In the genomic region with DNA sequence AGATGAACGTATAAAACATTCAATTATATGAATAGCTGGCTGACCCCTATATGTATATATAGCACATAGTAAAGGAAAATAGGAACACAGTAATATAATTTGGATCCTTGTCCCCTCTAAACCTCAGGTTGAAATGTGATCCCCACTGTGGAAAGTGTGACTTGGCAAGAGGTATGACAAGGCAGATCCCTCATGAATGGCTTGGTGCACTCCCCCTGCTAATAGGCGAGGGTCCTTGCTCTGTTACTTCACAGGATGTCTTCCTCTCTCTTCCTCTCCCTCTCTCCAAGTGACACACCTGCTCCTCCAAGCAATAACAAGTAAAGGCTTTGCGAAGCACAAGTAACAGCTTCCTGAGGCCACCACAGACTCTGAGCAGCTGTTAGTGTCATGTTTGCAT, we compare ENCODE assay signal across 29 cellular contexts. TPM values are rescaled to one million over a fixed set of nuclear protein-coding genes. Genes with fewer than 3 reads are reported as not detected.
DNase-seq lines count a peak whose midpoint lies in the region; ATAC-seq and TF ChIP-seq lines count a peak whose summit lies in the region.
"Had no signal": no experiment of that assay in that cellular context is flagged by ENCODE, and none has a peak within 500 bp of the region (broad histone marks: within the 10 kb centered on the region; RNA-seq: fewer than 3 reads in every experiment).

No MANE protein-coding gene starts in this region.

- no peaks in the 10 kb centered on the region for H3K27me3 ChIP-seq in GM23338 (ENCODE audit: insufficient read depth)
- no peaks in the 10 kb centered on the region for H3K27me3 ChIP-seq in skeletal muscle tissue (ENCODE audit: control insufficient read depth in 3 of 3, insufficient read depth in 3 of 3, low read length in 3 of 3)
- H3K27me3 ChIP-seq: SJCRH30, thyroid gland, vagina had no signal

- H3K4me3 Mint-ChIP-seq in activated T-cell treated with anti-CD3 and anti-CD28 coated beads, Interleukin-2, amount 50 U/mL, for 24 hours = no peak overlapping the region
- no peak overlapping the region for H3K4me3 Mint-ChIP-seq in GM23338
- no peak overlapping the region for H3K4me3 Mint-ChIP-seq in central memory CD8-positive, alpha-beta T cell
- H3K4me3 Mint-ChIP-seq in WTC11 = no peak overlapping the region
- H3K4me3 Mint-ChIP-seq: activated T-cell treated with anti-CD3 and anti-CD28 coated beads, Interleukin-2, amount 50 U/mL, for 4 hours; effector memory CD8-positive, alpha-beta T cell; H9; nephron progenitor cell; stimulated activated naive CD8-positive, alpha-beta T cell treated with anti-CD3 and anti-CD28 coated beads, Interleukin-15, amount 100 ng/mL, for 72 hours had no signal

- H3K27ac Mint-ChIP-seq in activated T-cell treated with anti-CD3 and anti-CD28 coated beads, Interleukin-2, amount 50 U/mL, for 24 hours = peak overlapping the region; percentile 79
- H3K27ac Mint-ChIP-seq in GM23338 = no peak overlapping the region; the same call in 1 of the 2 replicates
- H3K27ac Mint-ChIP-seq in central memory CD8-positive, alpha-beta T cell (ENCODE audit: low read depth) = peak overlapping the region; percentile 38
- H3K27ac Mint-ChIP-seq in WTC11 = no peak overlapping the region
- H3K27ac Mint-ChIP-seq: nephron progenitor cell had no signal

- ATAC-seq in GM23338 (no peak), left lobe of liver (no peak), WTC11 (no peak), HG03460 (IDR thresholded peaks at IDR 0.05; ENCODE audit: unreplicated experiment) (no peak)
- no peak for ATAC-seq in central memory CD8-positive, alpha-beta T cell (replicated peaks; ENCODE audit: extremely low read depth, poor library complexity, severe bottlenecking)
- ATAC-seq: activated T-cell treated with anti-CD3 and anti-CD28 coated beads, Interleukin-2, amount 50 U/mL, for 4 hours; effector memory CD8-positive, alpha-beta T cell; esophagus mucosa; sciatic nerve; stimulated activated naive CD8-positive, alpha-beta T cell treated with anti-CD3 and anti-CD28 coated beads, Interleukin-15, amount 100 ng/mL, for 72 hours had no signal

- CTCF ChIA-PET in WTC11 (lab: Charles Lee) = no interaction called here

- no peak for DNase-seq in activated T-cell treated with anti-CD3 and anti-CD28 coated beads, Interleukin-2, amount 50 U/mL, for 24 hours
- DNase-seq in activated T-cell treated with anti-CD3 and anti-CD28 coated beads for 4 hours (no peak), GM23338 (ENCODE audit: low spot score) (no peak), left lobe of liver (ENCODE audit: low spot score) (no peak), WTC11 (ENCODE audit: low spot score) (no peak)
- DNase-seq in central memory CD8-positive, alpha-beta T cell (ENCODE audit: low spot score in 2 of 2) = no peak
- DNase-seq: activated CD4-positive, alpha-beta T cell treated with anti-CD3 and anti-CD28 coated beads, Interleukin-2, amount 50 U/mL, for 4 hours; activated naive CD4-positive, alpha-beta T cell treated with anti-CD3 and anti-CD28 coated beads, Interleukin-2, amount 50 U/mL, for 16 hours; activated T-cell treated with anti-CD3 and anti-CD28 coated beads, Interleukin-2, amount 50 U/mL, for 4 hours; aorta; cortex of kidney; DMS 273 treated with DMSO at 0.1 percent for 48 hours; effector memory CD8-positive, alpha-beta T cell; foreskin fibroblast; H9; KBM-7; NCI-H1417 treated with DMSO at 0.1 percent for 48 hours; NCI-H774; nephron progenitor cell; SJCRH30; stimulated activated CD4-positive, alpha-beta T cell treated with anti-CD3 and anti-CD28 coated beads, Interleukin-15, amount 100 ng/mL, for 24 hours; stimulated activated naive CD8-positive, alpha-beta T cell treated with anti-CD3 and anti-CD28 coated beads, Interleukin-15, amount 100 ng/mL, for 72 hours; thyroid gland had no signal

- peaks cover 68% of the 10 kb centered on the region for H3K4me1 Mint-ChIP-seq in activated T-cell treated with anti-CD3 and anti-CD28 coated beads, Interleukin-2, amount 50 U/mL, for 24 hours (ENCODE audit: low read depth)
- peaks cover 5% of the 10 kb centered on the region; the same call in 2 of the 3 replicates for H3K4me1 Mint-ChIP-seq in GM23338
- H3K4me1 Mint-ChIP-seq in central memory CD8-positive, alpha-beta T cell = peaks cover 43% of the 10 kb centered on the region
- no peaks in the 10 kb centered on the region for H3K4me1 Mint-ChIP-seq in WTC11
- H3K4me1 Mint-ChIP-seq: nephron progenitor cell had no signal

- H3K4me1 ChIP-seq in GM23338 (ENCODE audit: insufficient read depth) (no peaks in the 10 kb centered on the region), skeletal muscle tissue (ENCODE audit: control insufficient read depth in 3 of 3, insufficient read depth in 3 of 3, low read length in 3 of 3) (peaks cover 17 to 33% (median 17%) of the 10 kb centered on the region in 3 donors)
- H3K4me1 ChIP-seq: SJCRH30, thyroid gland had no signal

- H3F3A ChIP-seq in GM23338 (replicated peaks; ENCODE audit: low read depth) = peaks cover 52% of the 10 kb centered on the region

- H2AFZ ChIP-seq in GM23338 = no peak overlapping the region

- H3K9me3 Mint-ChIP-seq in activated T-cell treated with anti-CD3 and anti-CD28 coated beads, Interleukin-2, amount 50 U/mL, for 24 hours = no peaks in the 10 kb centered on the region
- no peaks in the 10 kb centered on the region for H3K9me3 Mint-ChIP-seq in GM23338
- no peaks in the 10 kb centered on the region for H3K9me3 Mint-ChIP-seq in central memory CD8-positive, alpha-beta T cell
- H3K9me3 Mint-ChIP-seq in WTC11 = no peaks in the 10 kb centered on the region
- H3K9me3 Mint-ChIP-seq: activated T-cell treated with anti-CD3 and anti-CD28 coated beads, Interleukin-2, amount 50 U/mL, for 4 hours; effector memory CD8-positive, alpha-beta T cell; H9; nephron progenitor cell; stimulated activated naive CD8-positive, alpha-beta T cell treated with anti-CD3 and anti-CD28 coated beads, Interleukin-15, amount 100 ng/mL, for 72 hours had no signal

- TF ChIP-seq CTCF in GM23338 (conservative IDR thresholded peaks at IDR 0.05; ENCODE audit: low read depth in 2 of 2) (no peak), WTC11 (IDR thresholded peaks at IDR 0.05) (no peak)

- H3K4me3 ChIP-seq in GM23338 = no peak overlapping the region
- no peak overlapping the region for H3K4me3 ChIP-seq in skeletal muscle tissue (ENCODE audit: low read length in 3 of 3)
- H3K4me3 ChIP-seq: lung, SJCRH30, thyroid gland, vagina had no signal

- peaks cover 75% of the 10 kb centered on the region for H4K20me1 ChIP-seq in GM23338 (replicated peaks; ENCODE audit: insufficient read depth)

- H3K9ac ChIP-seq in skeletal muscle tissue (ENCODE audit: low read depth in 1 of 3, low read length in 3 of 3) = no peak overlapping the region

- H3K27ac ChIP-seq in GM23338 (ENCODE audit: low read depth) (0 out of 2 replicates have a peak overlapping the region, but pooled peaks have one; percentile 67), skeletal muscle tissue (ENCODE audit: low read depth, low read length) (peak overlapping the region; percentile 29)
- H3K27ac ChIP-seq: SJCRH30, thyroid gland, vagina had no signal

- no peaks in the 10 kb centered on the region for H3K9me2 ChIP-seq in GM23338 (ENCODE audit: insufficient read depth)

- H3K36me3 Mint-ChIP-seq in activated T-cell treated with anti-CD3 and anti-CD28 coated beads, Interleukin-2, amount 50 U/mL, for 24 hours (ENCODE audit: low read depth) = peaks cover 94% of the 10 kb centered on the region
- H3K36me3 Mint-ChIP-seq in GM23338 (ENCODE audit: low read depth) (peaks cover 100% of the 10 kb centered on the region), WTC11 (peaks cover 84% of the 10 kb centered on the region)
- peaks cover 96% of the 10 kb centered on the region for H3K36me3 Mint-ChIP-seq in central memory CD8-positive, alpha-beta T cell (ENCODE audit: insufficient read depth)

- POLR2A ChIA-PET in WTC11 (lab: Charles Lee) = no interaction called here

- H3K9me3 ChIP-seq in skeletal muscle tissue (ENCODE audit: control insufficient read depth in 3 of 3, low read length in 3 of 3) = no peaks in the 10 kb centered on the region
- H3K9me3 ChIP-seq: SJCRH30, thyroid gland, vagina had no signal

- H3K36me3 ChIP-seq in GM23338 (ENCODE audit: insufficient read depth) (peaks cover 97% of the 10 kb centered on the region), skeletal muscle tissue (ENCODE audit: control insufficient read depth in 3 of 3, insufficient read depth in 3 of 3, low read length in 3 of 3) (peaks cover 56 to 79% (median 72%) of the 10 kb centered on the region in 3 donors)

- no peaks in the 10 kb centered on the region for H3K27me3 Mint-ChIP-seq in activated T-cell treated with anti-CD3 and anti-CD28 coated beads, Interleukin-2, amount 50 U/mL, for 24 hours
- H3K27me3 Mint-ChIP-seq in GM23338 (ENCODE audit: insufficient read depth, low read depth, poor library complexity) (peaks cover 10% of the 10 kb centered on the region), WTC11 (ENCODE audit: low read depth) (no peaks in the 10 kb centered on the region)
- H3K27me3 Mint-ChIP-seq in central memory CD8-positive, alpha-beta T cell = no peaks in the 10 kb centered on the region
- H3K27me3 Mint-ChIP-seq: effector memory CD8-positive, alpha-beta T cell; stimulated activated naive CD8-positive, alpha-beta T cell treated with anti-CD3 and anti-CD28 coated beads, Interleukin-15, amount 100 ng/mL, for 72 hours had no signal

- H3K79me2 ChIP-seq in GM23338 (replicated peaks; ENCODE audit: insufficient read depth) = peaks cover 94% of the 10 kb centered on the region

- no peak overlapping the region for H3K4me2 ChIP-seq in GM23338

TF ChIP-seq in WTC11, 78 proteins besides CTCF, POLR2A, EP300 and RAD21 (continues in another document):
- no peak for TF ChIP-seq ZNF416 (CRISPR knock-in tag; IDR thresholded peaks at IDR 0.05)

RNA-seq across cellular contexts. Expression of a gene that starts 16.4 kb away (rescaled TPM):
- 127 and 152 TPM in 2 replicates for total RNA-seq in GM23338 (2014; rRNA removed; shearing (Covaris generic))
- 881 and 947 TPM in 2 replicates for polyA plus RNA-seq in GM23338 (2016; fragmentation: Nextera tagmentation; extraction: Ambion mirVana)
- 103 TPM for total RNA-seq in skeletal muscle tissue
- total RNA-seq in left lobe of liver = 103 TPM
- total RNA-seq in WTC11 (2021) = 213 to 249 TPM (median 245 TPM) in 3 replicates

RNA-seq across cellular contexts. Expression of a gene that starts 16.5 kb away (rescaled TPM):
- 35.7 and 45.9 TPM in 2 replicates for total RNA-seq in GM23338 (2014; rRNA removed; shearing (Covaris generic))
- 19.7 and 22.8 TPM in 2 replicates for polyA plus RNA-seq in GM23338 (2016; fragmentation: Nextera tagmentation; extraction: Ambion mirVana)
- total RNA-seq in skeletal muscle tissue = 11.5 TPM
- total RNA-seq in left lobe of liver = 60.9 TPM
- total RNA-seq in WTC11 (2021) = 36.1 to 39.8 TPM (median 36.8 TPM) in 3 replicates

RNA-seq across cellular contexts. Expression of a gene that starts 26.4 kb away (rescaled TPM):
- total RNA-seq in GM23338 (2014; rRNA removed; shearing (Covaris generic)) = 248 and 259 TPM in 2 replicates
- polyA plus RNA-seq in GM23338 (2016; fragmentation: Nextera tagmentation; extraction: Ambion mirVana) = 413 and 420 TPM in 2 replicates
- total RNA-seq in skeletal muscle tissue = 407 TPM
- 102 TPM for total RNA-seq in left lobe of liver
- total RNA-seq in WTC11 (2021) = 221 to 231 TPM (median 223 TPM) in 3 replicates

RNA-seq across cellular contexts. Expression of a gene that starts 50.9 kb away (rescaled TPM):
- 158 and 189 TPM in 2 replicates for total RNA-seq in GM23338 (2014; rRNA removed; shearing (Covaris generic))
- 196 and 221 TPM in 2 replicates for polyA plus RNA-seq in GM23338 (2016; fragmentation: Nextera tagmentation; extraction: Ambion mirVana)
- 116 TPM for total RNA-seq in skeletal muscle tissue
- 42.3 TPM for total RNA-seq in left lobe of liver
- 287 to 312 TPM (median 299 TPM) in 3 replicates for total RNA-seq in WTC11 (2021)

RNA-seq across cellular contexts. Expression of a gene that starts 50.9 kb away (rescaled TPM):
- total RNA-seq in GM23338 (2014; rRNA removed; shearing (Covaris generic)) = 81.3 and 82.2 TPM in 2 replicates
- 21.0 and 22.3 TPM in 2 replicates for polyA plus RNA-seq in GM23338 (2016; fragmentation: Nextera tagmentation; extraction: Ambion mirVana)
- total RNA-seq in skeletal muscle tissue (38.6 TPM), left lobe of liver (19.3 TPM), WTC11 (2021) (125 to 163 TPM (median 160 TPM) in 3 replicates)

Comparison
In these comparisons a context has a peak if more than half of its experiments do, and no peak if none do; other contexts are left out.
1. H3K27ac Mint-ChIP-seq: peak in activated T-cell treated with anti-CD3 and anti-CD28 coated beads, Interleukin-2, amount 50 U/mL, for 24 hours (single experiment) and central memory CD8-positive, alpha-beta T cell (single experiment); none in GM23338 (single experiment) and WTC11 (single experiment).